Comparison of ENCODE assay signal across 2 cellular contexts in genomic region chr11:120383518-120384155, GRCh38.
TF ChIP-seq lines count a peak whose summit lies in the region.

No MANE protein-coding gene starts in this region.

TF ChIP-seq in GM12891, 5 proteins besides CTCF, POLR2A, EP300 and RAD21 (continued from another document):
- TF ChIP-seq POLR2AphosphoS5 (IDR thresholded peaks at IDR 0.05; ENCODE audit: low read depth, low read length) (no peak), PAX5 (IDR thresholded peaks at IDR 0.05; ENCODE audit: insufficient read depth, low read length, severe bottlenecking) (no peak)

TF ChIP-seq in H1, 55 proteins besides CTCF, POLR2A, EP300 and RAD21 (continued from another document):
- no peak for TF ChIP-seq SP4 (IDR thresholded peaks at IDR 0.05; ENCODE audit: low read length)
